ENCODE assay signal across 7 cellular contexts in genomic region chr5:146214881-146215280, GRCh38. TPM values are rescaled to one million over a fixed set of nuclear protein-coding genes. Genes with fewer than 3 reads are reported as not detected.
A peak's percentile ranks its signal among the peaks of the same experiment; 100 is the strongest.
DNase-seq lines count a peak whose midpoint lies in the region; ATAC-seq, FAIRE-seq and TF ChIP-seq lines count a peak whose summit lies in the region.
"Not testable (repeated sequence)": the region's sequence is repeated elsewhere in the genome, so short reads cannot be mapped to it uniquely, and the experiment has no call there.

No MANE protein-coding gene starts in this region.

- H3K79me2 ChIP-seq in DOHH2 (ENCODE audit: control insufficient read depth, low read length) (peaks cover 99% of the 10 kb centered on the region), OCI-LY7 (ENCODE audit: insufficient read depth, low read depth, low read length) (peaks cover 100% of the 10 kb centered on the region), GM12878 (ENCODE audit: control insufficient read depth, insufficient read depth, low read length) (peaks cover 85% of the 10 kb centered on the region)

- not testable (repeated sequence) for H3K9me3 ChIP-seq in DOHH2 (ENCODE audit: control insufficient read depth, insufficient read depth, low read length); OCI-LY7 (ENCODE audit: low read length); GM12878 (replicated peaks; ENCODE audit: control insufficient read depth, insufficient read depth, low read length)

- H3K27ac Mint-ChIP-seq in memory B cell, result peak overlapping the region; percentile 20

- TF ChIP-seq POLR2A in GM12878 (IDR thresholded peaks at IDR 0.05; ENCODE audit: low read depth, low read length), result not testable (repeated sequence)

- H3F3A ChIP-seq in DOHH2 (ENCODE audit: control insufficient read depth, insufficient read depth), result not testable (repeated sequence)

- BruUV-seq in OCI-LY7 (replicated peaks; lab: Mats Ljungman, UMichigan); GM12878 (replicated peaks; lab: Mats Ljungman, UMichigan): not testable (repeated sequence)

- H3K36me3 ChIP-seq in DOHH2 (ENCODE audit: control insufficient read depth, low read length), result peaks cover 20% of the 10 kb centered on the region
- H3K36me3 ChIP-seq in OCI-LY7 (ENCODE audit: insufficient read depth, low read length), result peaks cover 48% of the 10 kb centered on the region
- H3K36me3 ChIP-seq in GM12878 (ENCODE audit: control insufficient read depth in 2 of 2, insufficient read depth in 2 of 2, low read length in 1 of 2), result peaks cover 1 to 10% of the 10 kb centered on the region in 2 experiments; a peak in 3 of 4 replicates

- H3K9me2 ChIP-seq in DOHH2 (replicated peaks; ENCODE audit: control insufficient read depth, low read length); OCI-LY7 (ENCODE audit: insufficient read depth, low read length): not testable (repeated sequence)

- WGBS in GM12878 (ENCODE audit: insufficient coverage, insufficient replicate concordance, low lambda C conversion rate, missing lambda C conversion rate), result 35% methylated on average over 5 of the region's 5 CpGs

- in situ Hi-C loops in GM12878 (cut with MboI), result not testable (repeated sequence)

- H4K20me1 ChIP-seq in DOHH2 (ENCODE audit: control insufficient read depth, insufficient read depth, low read depth, low read length) (peaks cover 22% of the 10 kb centered on the region), OCI-LY7 (ENCODE audit: insufficient read depth, low read length) (peaks cover 29% of the 10 kb centered on the region)
- H4K20me1 ChIP-seq in GM12878 (ENCODE audit: control insufficient read depth, insufficient read depth), result not testable (repeated sequence)

- SMC1A ChIA-PET in GM12878 (lab: Charles Lee; ENCODE audit: uncharacterized antibody, unreplicated experiment), result interaction anchor here (1.3 kb wide), 1 partner anchor 10 kb away, joined by 5 read pairs; no protein-coding TSS in a partner anchor

- intact Hi-C loops in OCI-LY7 (cut with micrococcal nuclease; ENCODE audit: unreplicated experiment); GM12878 (cut with micrococcal nuclease; ENCODE audit: unreplicated experiment): not testable (repeated sequence)

- H3K9me3 Mint-ChIP-seq in memory B cell, result not testable (repeated sequence)

- not testable (repeated sequence) for H3K27me3 Mint-ChIP-seq in memory B cell

- not testable (repeated sequence) for TF ChIP-seq CTCF in DOHH2 (IDR thresholded peaks at IDR 0.05; ENCODE audit: low read depth, low read length, poor library complexity, severe bottlenecking); OCI-LY7 (conservative IDR thresholded peaks at IDR 0.05; ENCODE audit: low read length); GM12878 (IDR thresholded peaks at IDR 0.05 in 2 of 3, conservative IDR thresholded peaks at IDR 0.05 in 1 of 3; ENCODE audit: control insufficient read depth in 2 of 3, extremely low read depth in 1 of 3, insufficient read depth in 1 of 3, low read depth in 3 of 3, low read length in 3 of 3)

- peak; percentile 44 for ATAC-seq in GM19324 (IDR thresholded peaks at IDR 0.05; ENCODE audit: low FRiP score, unreplicated experiment)
- ATAC-seq in GM21723 (IDR thresholded peaks at IDR 0.05; ENCODE audit: unreplicated experiment), result peak; percentile 41
- ATAC-seq in HG03066 (IDR thresholded peaks at IDR 0.05; ENCODE audit: low read depth, unreplicated experiment), result peak; percentile 57
- peak; percentile 69 for ATAC-seq in GM12878
- not testable (repeated sequence) for ATAC-seq in memory B cell (ENCODE audit: low read depth)

- H3K27me3 ChIP-seq in DOHH2 (ENCODE audit: control insufficient read depth, low read length); GM12878 (replicated peaks in 1 of 2; ENCODE audit: control insufficient read depth in 2 of 2, insufficient read depth in 2 of 2, low read length in 1 of 2): not testable (repeated sequence)

- H3K4me2 ChIP-seq in DOHH2 (ENCODE audit: low read length), result peak overlapping the region; percentile 31
- H3K4me2 ChIP-seq in OCI-LY7 (ENCODE audit: low read length), result peak overlapping the region; percentile 34; the same call in 1 of the 2 replicates
- peak overlapping the region; percentile 48 for H3K4me2 ChIP-seq in GM12878 (ENCODE audit: control insufficient read depth, insufficient read depth)

- H3K4me3 Mint-ChIP-seq in memory B cell, result not testable (repeated sequence)

- FAIRE-seq in GM12878 (lab: Jason Lieb, UNC), result not testable (repeated sequence)

- H3K27ac ChIP-seq in DOHH2 (ENCODE audit: low read depth, low read length); OCI-LY7 (ENCODE audit: low read depth, low read length, poor library complexity, severe bottlenecking); GM12878 (ENCODE audit: control insufficient read depth, insufficient read depth): not testable (repeated sequence)

- not testable (repeated sequence) for DNase-seq in OCI-LY7 (ENCODE audit: low spot score); GM12878 (ENCODE audit: low read depth, low spot score); memory B cell (ENCODE audit: low spot score in 2 of 2)

- H2AFZ ChIP-seq in OCI-LY7 (ENCODE audit: low read length); GM12878 (ENCODE audit: control insufficient read depth, low read depth, low read length): not testable (repeated sequence)

- not testable (repeated sequence) for H3K9ac ChIP-seq in GM12878 (ENCODE audit: control insufficient read depth, insufficient read depth, low read length)

- H3K4me1 Mint-ChIP-seq in memory B cell, result peaks cover 23% of the 10 kb centered on the region

- not testable (repeated sequence) for TF ChIP-seq EP300 in GM12878 (IDR thresholded peaks at IDR 0.05; ENCODE audit: borderline replicate concordance in 1 of 2, control insufficient read depth in 1 of 2, low read depth in 2 of 2, low read length in 2 of 2)

- H3K36me3 Mint-ChIP-seq in memory B cell, result not testable (repeated sequence)

- not testable (repeated sequence) for H3K4me3 ChIP-seq in DOHH2 (ENCODE audit: low read length); OCI-LY7 (ENCODE audit: low read depth, low read length, poor library complexity, severe bottlenecking); GM12878

- RAD21 ChIA-PET in GM12878 (lab: Charles Lee; ENCODE audit: unreplicated experiment), result not testable (repeated sequence)

- CTCF ChIA-PET in OCI-LY7 (lab: Charles Lee; ENCODE audit: unreplicated experiment); GM12878 (lab: Yijun Ruan, JAX): not testable (repeated sequence)

- POLR2A ChIA-PET in OCI-LY7 (lab: Charles Lee), result interaction anchor here (0.8 to 1.6 kb wide), 2 partner anchors 15 kb away, joined by 3 to 6 read pairs; no protein-coding TSS in a partner anchor
- POLR2A ChIA-PET in GM12878 (lab: Charles Lee), result not testable (repeated sequence)

- H3K4me1 ChIP-seq in DOHH2 (ENCODE audit: control insufficient read depth, low read length), result peaks cover 47% of the 10 kb centered on the region
- H3K4me1 ChIP-seq in OCI-LY7 (ENCODE audit: insufficient read depth, low read length, poor library complexity, severe bottlenecking), result peaks cover 21% of the 10 kb centered on the region
- H3K4me1 ChIP-seq in GM12878 (ENCODE audit: control insufficient read depth, insufficient read depth, low read length), result not testable (repeated sequence)

- not testable (repeated sequence) for TF ChIP-seq RAD21 in GM12878 (IDR thresholded peaks at IDR 0.05; ENCODE audit: insufficient read depth, low read depth, low read length)

RNA-seq across cellular contexts. Expression of gene RBM27, which starts 11.5 kb away (rescaled TPM):
- total RNA-seq in OCI-LY7 (2014; rRNA removed; shearing (Covaris generic)), result 19.4 and 20.9 TPM in 2 replicates
- total RNA-seq in OCI-LY7 (2022) (26.4 and 29.0 TPM in 2 replicates), GM12878 (2014; rRNA removed) (20.9 and 26.3 TPM in 2 replicates), GM12878 (2014; rRNA removed; fragmentation: Illumina TruSeq; extraction: Trizol) (33.9 and 34.7 TPM in 2 replicates), GM12878 (2021) (18.5 and 20.2 TPM in 2 replicates)
- 66.2 and 79.0 TPM in 2 replicates for total RNA-seq in GM12878 (2013; cell fraction: nucleolus; rRNA removed)
- polyA plus RNA-seq in GM12878 (2011; ENCODE audit: low read depth), result 6.1 TPM
- polyA plus RNA-seq in GM12878 (2011; rRNA removed) (25.1 and 27.1 TPM in 2 replicates), GM12878 (2014; fragmentation: Illumina TruSeq; extraction: Trizol) (23.9 and 28.5 TPM in 2 replicates), GM12878 (2014; fragmentation: Nextera tagmentation; extraction: Ambion mirVana) (1 to 10 TPM; 5.8 to 6.9 TPM), GM12878 (2014; rRNA removed) (12.2 and 13.5 TPM in 2 replicates), GM12878 (2016; fragmentation: Nextera tagmentation; extraction: Ambion mirVana) (1 to 10 TPM; 6.2 to 6.8 TPM)
- 10.0 and 18.3 TPM in 2 replicates for polyA plus RNA-seq in GM12878 (2011; cell fraction: cytosol; rRNA removed)
- 13.8 and 17.2 TPM in 2 replicates for polyA plus RNA-seq in GM12878 (2011; cell fraction: nucleus; rRNA removed)
- 9.4 and 10.5 TPM in 2 replicates for polyA plus RNA-seq in GM12878 (2012)
- polyA minus RNA-seq in GM12878 (2011; rRNA and poly(A)+ RNA removed), result 121 and 258 TPM in 2 replicates
- 47.0 and 59.2 TPM in 2 replicates for polyA minus RNA-seq in GM12878 (2011; cell fraction: cytosol; rRNA and poly(A)+ RNA removed)
- polyA minus RNA-seq in GM12878 (2011; cell fraction: nucleus; rRNA and poly(A)+ RNA removed), result 30.7 and 58.6 TPM in 2 replicates

RNA-seq across cellular contexts. Expression of gene LARS1, which starts 32.4 kb away (rescaled TPM):
- 147 and 177 TPM in 2 replicates for total RNA-seq in OCI-LY7 (2014; rRNA removed; shearing (Covaris generic))
- total RNA-seq in OCI-LY7 (2022), result 300 and 329 TPM in 2 replicates
- total RNA-seq in GM12878 (2013; cell fraction: nucleolus; rRNA removed), result 252 and 270 TPM in 2 replicates
- 64.9 and 67.8 TPM in 2 replicates for total RNA-seq in GM12878 (2014; rRNA removed)
- 94.6 and 96.3 TPM in 2 replicates for total RNA-seq in GM12878 (2014; rRNA removed; fragmentation: Illumina TruSeq; extraction: Trizol)
- total RNA-seq in GM12878 (2021), result 80.5 and 84.4 TPM in 2 replicates
- 46.5 TPM for polyA plus RNA-seq in GM12878 (2011; ENCODE audit: low read depth)
- 25.5 and 32.8 TPM in 2 replicates for polyA plus RNA-seq in GM12878 (2011; rRNA removed)
- polyA plus RNA-seq in GM12878 (2011; cell fraction: cytosol; rRNA removed), result 11.9 and 18.3 TPM in 2 replicates
- polyA plus RNA-seq in GM12878 (2011; cell fraction: nucleus; rRNA removed), result 24.4 and 40.7 TPM in 2 replicates
- polyA plus RNA-seq in GM12878 (2012), result 64.7 and 68.5 TPM in 2 replicates
- polyA plus RNA-seq in GM12878 (2014; fragmentation: Illumina TruSeq; extraction: Trizol), result 82.3 and 105 TPM in 2 replicates
- polyA plus RNA-seq in GM12878 (2014; fragmentation: Nextera tagmentation; extraction: Ambion mirVana), result 10 to 100 TPM; 70.9 to 74.1 TPM
- polyA plus RNA-seq in GM12878 (2014; rRNA removed), result 47.4 and 50.1 TPM in 2 replicates
- 100 to 1,000 TPM; 109 to 114 TPM for polyA plus RNA-seq in GM12878 (2016; fragmentation: Nextera tagmentation; extraction: Ambion mirVana)
- 23.9 and 47.3 TPM in 2 replicates for polyA minus RNA-seq in GM12878 (2011; rRNA and poly(A)+ RNA removed)
- 18.0 and 23.8 TPM in 2 replicates for polyA minus RNA-seq in GM12878 (2011; cell fraction: cytosol; rRNA and poly(A)+ RNA removed)
- 13.5 and 26.2 TPM in 2 replicates for polyA minus RNA-seq in GM12878 (2011; cell fraction: nucleus; rRNA and poly(A)+ RNA removed)
